ENCODE assay signal across 9 cellular contexts in the genomic region with DNA sequence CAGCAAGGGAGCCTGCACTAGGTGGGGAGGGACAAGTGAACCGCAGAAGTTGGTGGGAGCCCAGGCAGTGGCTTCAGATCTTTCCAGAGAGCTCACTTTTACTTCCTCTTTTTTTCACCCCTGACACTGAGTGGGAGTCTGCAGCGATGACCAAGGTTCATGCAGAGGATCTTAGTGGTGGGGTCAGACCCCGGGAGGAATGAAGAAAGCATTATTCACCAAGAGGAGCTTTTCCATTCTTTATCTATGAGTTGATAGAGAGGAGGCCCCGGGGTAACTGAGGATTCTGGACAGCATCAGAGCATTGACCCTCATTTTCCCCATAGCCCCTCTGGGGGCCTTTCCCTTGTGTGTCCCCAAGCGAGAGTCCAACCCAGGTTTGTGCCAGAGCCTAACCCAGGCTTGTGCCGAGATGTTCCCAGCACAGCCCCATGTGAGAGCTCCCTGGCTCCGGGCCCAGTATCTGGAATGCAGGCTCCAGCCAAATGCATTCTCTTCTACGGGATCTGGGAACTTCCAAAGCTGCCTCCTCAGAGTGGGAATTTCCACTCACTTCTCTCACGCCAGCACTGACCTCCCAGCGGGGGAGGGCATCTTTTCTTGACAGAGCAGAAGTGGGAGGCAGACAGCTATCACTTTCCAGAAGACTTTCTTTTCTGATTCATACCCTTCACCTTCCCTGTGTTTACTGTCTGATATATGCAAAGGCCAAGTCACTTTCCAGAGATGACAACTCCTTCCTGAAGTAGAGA. TPM values are rescaled to one million over a fixed set of nuclear protein-coding genes. Genes with fewer than 3 reads are reported as not detected.
DNase-seq lines count a peak whose midpoint lies in the region; ATAC-seq and TF ChIP-seq lines count a peak whose summit lies in the region.
"Had no signal": no experiment of that assay in that cellular context is flagged by ENCODE, and none has a peak within 500 bp of the region (broad histone marks: within the 10 kb centered on the region; RNA-seq: fewer than 3 reads in every experiment).

No MANE protein-coding gene starts in this region.

- in situ Hi-C loops in KBM-7 (cut with MboI; ENCODE audit: low pct_unique_long_range_greater_than_20kb, low sequenced_read_pairs) = no loop called here

- no peaks in the 10 kb centered on the region for H3K27me3 ChIP-seq in BLaER1 treated with 17β-estradiol and CSF1 and Interleukin-3, amounts not matched to agents 10 nM and 100 nM

- no peak for TF ChIP-seq CTCF in cardiac fibroblast (IDR thresholded peaks at IDR 0.05; ENCODE audit: low read depth, low read length)

- peak overlapping the region; percentile 38 to 98 (median 74) for H3K4me2 ChIP-seq in BLaER1 treated with 17β-estradiol and CSF1 and Interleukin-3, amounts not matched to agents 10 nM and 100 nM

- H3K27ac ChIP-seq in BLaER1 treated with 17β-estradiol and CSF1 and Interleukin-3, amounts not matched to agents 10 nM and 100 nM = peak overlapping the region in 10 of 11 experiments; percentile 5 to 97 (median 40); a peak in 13 of 22 replicates
- peak overlapping the region; percentile 34 for H3K27ac ChIP-seq in temporal lobe (ENCODE audit: low read depth, low read length)

- DNase-seq in KBM-7 (peak; percentile 82), cardiac fibroblast (ENCODE audit: low read depth in 2 of 2) (peak; percentile 94 to 97), left kidney (ENCODE audit: low read depth, low spot score) (peak; percentile 75), iPS-NIHi11 (ENCODE audit: low spot score) (no peak), DMS53 treated with DMSO at 0.1 percent for 48 hours (lab: John Stamatoyannopoulos, UW; ENCODE audit: unreplicated experiment) (no peak)

- no peaks in the 10 kb centered on the region for H3K9me3 ChIP-seq in BLaER1 treated with 17β-estradiol and CSF1 and Interleukin-3, amounts not matched to agents 10 nM and 100 nM (replicated peaks in 1 of 11)

- H3K4me3 ChIP-seq in BLaER1 treated with 17β-estradiol and CSF1 and Interleukin-3, amounts not matched to agents 10 nM and 100 nM = peak overlapping the region in 1 of 10 experiments; percentile 17; a peak in 1 of 20 replicates
- H3K4me3 ChIP-seq in cardiac fibroblast (replicated peaks in 1 of 2; ENCODE audit: low read depth in 2 of 2, low read length in 2 of 2) = no peak overlapping the region

- ATAC-seq in HG03521 (IDR thresholded peaks at IDR 0.05; ENCODE audit: unreplicated experiment) = no peak
- ATAC-seq: HCT116 had no signal

- peaks cover 0 to 17% (median 0%) of the 10 kb centered on the region in 11 experiments; a peak in 4 of 22 replicates for H3K36me3 ChIP-seq in BLaER1 treated with 17β-estradiol and CSF1 and Interleukin-3, amounts not matched to agents 10 nM and 100 nM

- H4K20me1 ChIP-seq in BLaER1 treated with 17β-estradiol and CSF1 and Interleukin-3, amounts not matched to agents 10 nM and 100 nM = no peaks in the 10 kb centered on the region; a peak in 1 of 22 replicates

- H3K9ac ChIP-seq in BLaER1 treated with 17β-estradiol and CSF1 and Interleukin-3, amounts not matched to agents 10 nM and 100 nM = peak overlapping the region in 3 of 11 experiments; percentile 54 to 89 (median 70); a peak in 7 of 22 replicates

- peaks cover 31 to 96% (median 74%) of the 10 kb centered on the region in 10 experiments for H3K4me1 ChIP-seq in BLaER1 treated with 17β-estradiol and CSF1 and Interleukin-3, amounts not matched to agents 10 nM and 100 nM

RNA-seq across cellular contexts. Expression of a gene that starts 2.8 kb away (rescaled TPM):
- total RNA-seq in temporal lobe = 0.74 TPM

RNA-seq across cellular contexts. Expression of a gene that starts 17.7 kb away (rescaled TPM):
- not detected for total RNA-seq in temporal lobe

RNA-seq across cellular contexts. Expression of a gene that starts 33.2 kb away (rescaled TPM):
- total RNA-seq in temporal lobe = not detected

Comparison
In these comparisons a context has a peak if more than half of its experiments do, and no peak if none do; other contexts are left out.
1. DNase-seq: peak in KBM-7 (single experiment), cardiac fibroblast (2 of 2) and left kidney (single experiment); none in iPS-NIHi11 (single experiment) and DMS53 treated with DMSO at 0.1 percent for 48 hours (single experiment).